2 cellular contexts compared by ENCODE assay signal in the genomic region with DNA sequence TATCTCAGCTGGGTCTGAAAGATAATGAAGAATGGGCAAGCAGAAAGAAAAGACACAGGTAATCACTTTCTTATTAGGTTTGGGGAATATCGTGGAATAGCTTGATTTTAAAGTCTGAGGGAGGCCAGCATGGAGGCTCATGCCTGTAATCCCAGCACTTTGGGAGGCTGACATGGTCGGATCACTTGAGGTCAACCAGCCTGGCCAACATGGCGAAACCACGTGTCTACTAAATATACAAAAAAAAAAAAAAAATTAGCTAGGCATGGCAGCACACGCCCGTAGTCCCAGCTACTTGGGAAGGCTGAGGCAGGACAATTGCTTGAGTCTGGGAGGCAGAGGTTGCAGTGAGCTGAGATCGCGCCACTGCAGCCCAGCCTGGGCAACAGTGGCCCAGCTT.
TF ChIP-seq lines count a peak whose summit lies in the region.

No MANE protein-coding gene starts in this region.

TF ChIP-seq in IMR-90, 13 proteins besides CTCF, POLR2A, EP300 and RAD21:
- TF ChIP-seq CEBPB (IDR thresholded peaks at IDR 0.05; ENCODE audit: low read depth, low read length) = no peak
- no peak for TF ChIP-seq MAZ (IDR thresholded peaks at IDR 0.05; ENCODE audit: borderline replicate concordance, low read depth, low read length)
- no peak for TF ChIP-seq BHLHE40 (IDR thresholded peaks at IDR 0.05; ENCODE audit: low read depth, low read length)
- TF ChIP-seq RFX5 (IDR thresholded peaks at IDR 0.05; ENCODE audit: low read depth, low read length) = no peak
- no peak for TF ChIP-seq SMC3 (IDR thresholded peaks at IDR 0.05; ENCODE audit: low read depth, low read length)
- TF ChIP-seq, protein P1, sequence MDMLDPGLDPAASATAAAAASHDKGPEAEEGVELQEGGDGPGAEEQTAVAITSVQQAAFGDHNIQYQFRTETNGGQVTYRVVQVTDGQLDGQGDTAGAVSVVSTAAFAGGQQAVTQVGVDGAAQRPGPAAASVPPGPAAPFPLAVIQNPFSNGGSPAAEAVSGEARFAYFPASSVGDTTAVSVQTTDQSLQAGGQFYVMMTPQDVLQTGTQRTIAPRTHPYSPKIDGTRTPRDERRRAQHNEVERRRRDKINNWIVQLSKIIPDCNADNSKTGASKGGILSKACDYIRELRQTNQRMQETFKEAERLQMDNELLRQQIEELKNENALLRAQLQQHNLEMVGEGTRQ (IDR thresholded peaks at IDR 0.05; ENCODE audit: low read depth, low read length) = no peak
- no peak for TF ChIP-seq MXI1 (IDR thresholded peaks at IDR 0.05; ENCODE audit: borderline replicate concordance, low read depth, low read length)
- no peak for TF ChIP-seq CHD1 (IDR thresholded peaks at IDR 0.05; ENCODE audit: low read depth, low read length)
- TF ChIP-seq MAFK (IDR thresholded peaks at IDR 0.05; ENCODE audit: low read depth, low read length) = no peak
- no peak for TF ChIP-seq NFE2L2 (IDR thresholded peaks at IDR 0.05; ENCODE audit: low read depth, low read length)

TF ChIP-seq in K562, 482 proteins besides CTCF, POLR2A, EP300 and RAD21:
- TF ChIP-seq, protein P2, sequence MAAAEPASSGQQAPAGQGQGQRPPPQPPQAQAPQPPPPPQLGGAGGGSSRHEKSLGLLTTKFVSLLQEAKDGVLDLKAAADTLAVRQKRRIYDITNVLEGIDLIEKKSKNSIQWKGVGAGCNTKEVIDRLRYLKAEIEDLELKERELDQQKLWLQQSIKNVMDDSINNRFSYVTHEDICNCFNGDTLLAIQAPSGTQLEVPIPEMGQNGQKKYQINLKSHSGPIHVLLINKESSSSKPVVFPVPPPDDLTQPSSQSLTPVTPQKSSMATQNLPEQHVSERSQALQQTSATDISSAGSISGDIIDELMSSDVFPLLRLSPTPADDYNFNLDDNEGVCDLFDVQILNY (CRISPR knock-in tag; IDR thresholded peaks at IDR 0.05) = no peak
- TF ChIP-seq BCOR (IDR thresholded peaks at IDR 0.05) (no peak), KLF1 (tag; IDR thresholded peaks at IDR 0.05) (no peak), SMARCA5 (IDR thresholded peaks at IDR 0.05) (no peak), RBFOX2 (IDR thresholded peaks at IDR 0.05; ENCODE audit: low read depth, low read length) (no peak), PPARD (CRISPR knock-in tag; IDR thresholded peaks at IDR 0.05) (no peak), KDM5B (IDR thresholded peaks at IDR 0.05; ENCODE audit: insufficient replicate concordance, low read depth, low read length) (no peak), RBM15 (IDR thresholded peaks at IDR 0.05; ENCODE audit: insufficient read depth, low read length) (no peak), TAF1 (IDR thresholded peaks at IDR 0.05; ENCODE audit: control insufficient read depth, extremely low read depth, insufficient read depth, low read length, severe bottlenecking) (no peak), GATAD2A (IDR thresholded peaks at IDR 0.05) (no peak)
- TF ChIP-seq, protein P3, sequence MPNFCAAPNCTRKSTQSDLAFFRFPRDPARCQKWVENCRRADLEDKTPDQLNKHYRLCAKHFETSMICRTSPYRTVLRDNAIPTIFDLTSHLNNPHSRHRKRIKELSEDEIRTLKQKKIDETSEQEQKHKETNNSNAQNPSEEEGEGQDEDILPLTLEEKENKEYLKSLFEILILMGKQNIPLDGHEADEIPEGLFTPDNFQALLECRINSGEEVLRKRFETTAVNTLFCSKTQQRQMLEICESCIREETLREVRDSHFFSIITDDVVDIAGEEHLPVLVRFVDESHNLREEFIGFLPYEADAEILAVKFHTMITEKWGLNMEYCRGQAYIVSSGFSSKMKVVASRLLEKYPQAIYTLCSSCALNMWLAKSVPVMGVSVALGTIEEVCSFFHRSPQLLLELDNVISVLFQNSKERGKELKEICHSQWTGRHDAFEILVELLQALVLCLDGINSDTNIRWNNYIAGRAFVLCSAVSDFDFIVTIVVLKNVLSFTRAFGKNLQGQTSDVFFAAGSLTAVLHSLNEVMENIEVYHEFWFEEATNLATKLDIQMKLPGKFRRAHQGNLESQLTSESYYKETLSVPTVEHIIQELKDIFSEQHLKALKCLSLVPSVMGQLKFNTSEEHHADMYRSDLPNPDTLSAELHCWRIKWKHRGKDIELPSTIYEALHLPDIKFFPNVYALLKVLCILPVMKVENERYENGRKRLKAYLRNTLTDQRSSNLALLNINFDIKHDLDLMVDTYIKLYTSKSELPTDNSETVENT (CRISPR knock-in tag; IDR thresholded peaks at IDR 0.05) = no peak
- TF ChIP-seq, protein P4, sequence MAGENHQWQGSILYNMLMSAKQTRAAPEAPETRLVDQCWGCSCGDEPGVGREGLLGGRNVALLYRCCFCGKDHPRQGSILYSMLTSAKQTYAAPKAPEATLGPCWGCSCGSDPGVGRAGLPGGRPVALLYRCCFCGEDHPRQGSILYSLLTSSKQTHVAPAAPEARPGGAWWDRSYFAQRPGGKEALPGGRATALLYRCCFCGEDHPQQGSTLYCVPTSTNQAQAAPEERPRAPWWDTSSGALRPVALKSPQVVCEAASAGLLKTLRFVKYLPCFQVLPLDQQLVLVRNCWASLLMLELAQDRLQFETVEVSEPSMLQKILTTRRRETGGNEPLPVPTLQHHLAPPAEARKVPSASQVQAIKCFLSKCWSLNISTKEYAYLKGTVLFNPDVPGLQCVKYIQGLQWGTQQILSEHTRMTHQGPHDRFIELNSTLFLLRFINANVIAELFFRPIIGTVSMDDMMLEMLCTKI (IDR thresholded peaks at IDR 0.05; ENCODE audit: partially characterized antibody) = no peak
